Comparison of ENCODE assay signal across 21 cellular contexts in the genomic region with DNA sequence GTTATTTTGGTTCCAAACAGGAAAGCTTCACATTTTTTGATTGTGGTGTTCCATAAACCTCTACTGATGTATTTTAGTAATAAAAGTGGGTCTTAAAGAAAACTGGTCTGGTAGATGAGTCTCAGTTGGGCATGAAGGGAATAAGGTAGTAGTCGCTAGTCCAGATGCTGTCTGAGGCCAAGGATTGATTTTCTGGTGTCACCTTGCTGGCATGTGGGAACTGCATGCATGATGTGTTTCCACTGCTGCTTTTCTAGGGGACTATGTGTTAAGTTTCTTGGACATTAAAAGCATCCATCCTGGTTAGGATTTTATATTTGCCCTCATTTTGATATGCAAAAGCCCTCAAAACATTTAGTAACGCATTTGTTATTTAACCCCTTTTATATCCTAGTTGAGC.
A peak's percentile ranks its signal among the peaks of the same experiment; 100 is the strongest.
DNase-seq lines count a peak whose midpoint lies in the region; ATAC-seq and TF ChIP-seq lines count a peak whose summit lies in the region.
"Had no signal": no experiment of that assay in that cellular context is flagged by ENCODE, and none has a peak within 500 bp of the region (broad histone marks: within the 10 kb centered on the region; RNA-seq: fewer than 3 reads in every experiment).

No MANE protein-coding gene starts in this region.

- CTCF ChIA-PET in CD8-positive, alpha-beta T cell (lab: Charles Lee) = no interaction called here
- CTCF ChIA-PET in SK-N-SH (lab: Yijun Ruan, JAX) = no interaction called here

- H3K9me3 ChIP-seq in CD8-positive, alpha-beta T cell (ENCODE audit: low read length) = no peaks in the 10 kb centered on the region
- no peaks in the 10 kb centered on the region for H3K9me3 ChIP-seq in SK-N-SH
- H3K9me3 ChIP-seq: SJCRH30 had no signal

- H3K9me2 ChIP-seq in SK-N-SH = no peaks in the 10 kb centered on the region

- no peak overlapping the region for H3K9ac ChIP-seq in SK-N-SH

- H3K4me1 Mint-ChIP-seq in CD8-positive, alpha-beta T cell (ENCODE audit: low read depth) = peaks cover 33% of the 10 kb centered on the region
- H3K4me1 Mint-ChIP-seq in progenitor cell of endocrine pancreas (ENCODE audit: low read depth) = peaks cover 17% of the 10 kb centered on the region

- H3K9me3 Mint-ChIP-seq in CD8-positive, alpha-beta T cell = no peaks in the 10 kb centered on the region
- H3K9me3 Mint-ChIP-seq in progenitor cell of endocrine pancreas (ENCODE audit: low read depth) = no peaks in the 10 kb centered on the region

- H3K27ac Mint-ChIP-seq in CD8-positive, alpha-beta T cell = peak overlapping the region; percentile 45
- peak overlapping the region; percentile 51 for H3K27ac Mint-ChIP-seq in progenitor cell of endocrine pancreas

- no peak overlapping the region for H3K27ac ChIP-seq in CD8-positive, alpha-beta T cell (ENCODE audit: low read depth, low read length)
- H3K27ac ChIP-seq in SK-N-SH (ENCODE audit: low read depth in 2 of 2, low read length in 1 of 2) = no peak overlapping the region
- H3K27ac ChIP-seq: SJCRH30 had no signal

- WGBS in SK-N-SH (ENCODE audit: low lambda C conversion rate) = 100% methylated on average over 2 of the region's 2 CpGs

- peaks cover 4% of the 10 kb centered on the region for H3K36me3 ChIP-seq in CD8-positive, alpha-beta T cell (ENCODE audit: insufficient read depth, low read length)
- peaks cover 0 to 12% of the 10 kb centered on the region in 2 experiments for H3K36me3 ChIP-seq in SK-N-SH (replicated peaks in 1 of 2; ENCODE audit: control insufficient read depth in 1 of 2, insufficient read depth in 2 of 2, low read length in 1 of 2)

- H3K4me3 ChIP-seq in CD8-positive, alpha-beta T cell (ENCODE audit: low read depth, low read length) = no peak overlapping the region
- no peak overlapping the region for H3K4me3 ChIP-seq in SK-N-SH (ENCODE audit: low read depth in 2 of 2, low read length in 1 of 2)
- H3K4me3 ChIP-seq: SJCRH30 had no signal

- no peak for TF ChIP-seq EP300 in SK-N-SH (IDR thresholded peaks at IDR 0.05; ENCODE audit: borderline replicate concordance in 1 of 2, low read depth in 1 of 2, low read length in 1 of 2)

- ATAC-seq in CD8-positive, alpha-beta T cell = no peak
- ATAC-seq: HCT116 had no signal

- H3K27me3 ChIP-seq in CD8-positive, alpha-beta T cell (ENCODE audit: insufficient read depth, low read length) = no peaks in the 10 kb centered on the region
- H3K27me3 ChIP-seq in SK-N-SH (ENCODE audit: insufficient read depth) = no peaks in the 10 kb centered on the region
- H3K27me3 ChIP-seq: SJCRH30 had no signal

- H3K36me3 Mint-ChIP-seq in CD8-positive, alpha-beta T cell = peaks cover 28% of the 10 kb centered on the region
- H3K36me3 Mint-ChIP-seq in progenitor cell of endocrine pancreas (ENCODE audit: insufficient read depth) = peaks cover 11% of the 10 kb centered on the region

- POLR2A ChIA-PET in CD8-positive, alpha-beta T cell (lab: Charles Lee) = no interaction called here
- POLR2A ChIA-PET in SK-N-SH (lab: Yijun Ruan, JAX) = no interaction called here

- no peak overlapping the region for H3K4me3 Mint-ChIP-seq in CD8-positive, alpha-beta T cell
- no peak overlapping the region for H3K4me3 Mint-ChIP-seq in progenitor cell of endocrine pancreas (ENCODE audit: low read depth)

- no peak for TF ChIP-seq RAD21 in SK-N-SH (IDR thresholded peaks at IDR 0.05; ENCODE audit: low read length)

- intact Hi-C loops in CD8-positive, alpha-beta T cell (cut with DNase I, micrococcal nuclease) = no loop called here

- no peaks in the 10 kb centered on the region for H3K27me3 Mint-ChIP-seq in CD8-positive, alpha-beta T cell (ENCODE audit: low read depth)
- peaks cover 2% of the 10 kb centered on the region for H3K27me3 Mint-ChIP-seq in progenitor cell of endocrine pancreas

- H3K4me1 ChIP-seq in CD8-positive, alpha-beta T cell (ENCODE audit: insufficient read depth, low read length) = no peaks in the 10 kb centered on the region
- H3K4me1 ChIP-seq in SK-N-SH (ENCODE audit: control insufficient read depth in 1 of 2, insufficient read depth in 2 of 2, low read depth in 1 of 2, low read length in 1 of 2) = no peaks in the 10 kb centered on the region

- no peak overlapping the region for H3K4me2 ChIP-seq in SK-N-SH

- peaks cover 23% of the 10 kb centered on the region; the same call in 1 of the 2 replicates for H3K79me2 ChIP-seq in SK-N-SH (ENCODE audit: insufficient read depth)

- H3F3A ChIP-seq in SK-N-SH (replicated peaks; ENCODE audit: insufficient read depth) = no peaks in the 10 kb centered on the region

- H2AFZ ChIP-seq in SK-N-SH (ENCODE audit: low read depth) = no peak overlapping the region

- TF ChIP-seq CTCF in CD8-positive, alpha-beta T cell (IDR thresholded peaks at IDR 0.05) = no peak
- TF ChIP-seq CTCF in progenitor cell of endocrine pancreas (IDR thresholded peaks at IDR 0.05; ENCODE audit: unreplicated experiment) = no peak
- TF ChIP-seq CTCF in SK-N-SH (IDR thresholded peaks at IDR 0.05) = no peak

- peaks cover 13% of the 10 kb centered on the region; the same call in 1 of the 2 replicates for H4K20me1 ChIP-seq in SK-N-SH (ENCODE audit: insufficient read depth)

- DNase-seq in NCI-H2171 treated with DMSO at 0.1 percent for 48 hours (lab: John Stamatoyannopoulos, UW) = peak; percentile 35
- DNase-seq in NCI-H2171 (lab: John Stamatoyannopoulos, UW) = no peak
- no peak for DNase-seq in CD8-positive, alpha-beta T cell
- DNase-seq in left kidney (ENCODE audit: low read depth, low spot score) = peak; percentile 51
- DNase-seq in progenitor cell of endocrine pancreas (ENCODE audit: low spot score, unreplicated experiment) = no peak
- DNase-seq in SK-N-SH = no peak
- DNase-seq in NCI-H226 = no peak
- DNase-seq in AG08395 (ENCODE audit: low spot score) = no peak
- DNase-seq: 8988T, ACHN, DMS153, DND-41, NCI-H1092, NCI-H1417 treated with DMSO at 0.1 percent for 48 hours, NCI-H1694 treated with DMSO at 0.1 percent for 48 hours, NCI-H2081, NCI-H446, NCI-H524 treated with DMSO at 0.1 percent for 48 hours, NCI-H774, SJCRH30 had no signal

TF ChIP-seq in SK-N-SH, 30 proteins besides CTCF, POLR2A, EP300 and RAD21 (continues in another document):
- TF ChIP-seq NRF1 (IDR thresholded peaks at IDR 0.05; ENCODE audit: low read depth, low read length) (no peak), RFX5 (IDR thresholded peaks at IDR 0.05; ENCODE audit: low read length) (no peak), TCF12 (IDR thresholded peaks at IDR 0.05) (no peak), TAF1 (IDR thresholded peaks at IDR 0.05; ENCODE audit: borderline replicate concordance, low read depth, low read length) (no peak), NFIC (IDR thresholded peaks at IDR 0.05; ENCODE audit: borderline replicate concordance) (no peak), RXRA (IDR thresholded peaks at IDR 0.05; ENCODE audit: borderline replicate concordance, low read depth) (no peak), JUND (IDR thresholded peaks at IDR 0.05) (no peak), FOXJ3 (CRISPR knock-in tag; IDR thresholded peaks at IDR 0.05) (no peak), EZH2phosphoT487 (IDR thresholded peaks at IDR 0.05; ENCODE audit: borderline replicate concordance, low read depth) (no peak)
- TF ChIP-seq, protein P1, sequence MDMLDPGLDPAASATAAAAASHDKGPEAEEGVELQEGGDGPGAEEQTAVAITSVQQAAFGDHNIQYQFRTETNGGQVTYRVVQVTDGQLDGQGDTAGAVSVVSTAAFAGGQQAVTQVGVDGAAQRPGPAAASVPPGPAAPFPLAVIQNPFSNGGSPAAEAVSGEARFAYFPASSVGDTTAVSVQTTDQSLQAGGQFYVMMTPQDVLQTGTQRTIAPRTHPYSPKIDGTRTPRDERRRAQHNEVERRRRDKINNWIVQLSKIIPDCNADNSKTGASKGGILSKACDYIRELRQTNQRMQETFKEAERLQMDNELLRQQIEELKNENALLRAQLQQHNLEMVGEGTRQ (IDR thresholded peaks at IDR 0.05; ENCODE audit: borderline replicate concordance, low read depth, low read length) = no peak
- TF ChIP-seq, protein P2, sequence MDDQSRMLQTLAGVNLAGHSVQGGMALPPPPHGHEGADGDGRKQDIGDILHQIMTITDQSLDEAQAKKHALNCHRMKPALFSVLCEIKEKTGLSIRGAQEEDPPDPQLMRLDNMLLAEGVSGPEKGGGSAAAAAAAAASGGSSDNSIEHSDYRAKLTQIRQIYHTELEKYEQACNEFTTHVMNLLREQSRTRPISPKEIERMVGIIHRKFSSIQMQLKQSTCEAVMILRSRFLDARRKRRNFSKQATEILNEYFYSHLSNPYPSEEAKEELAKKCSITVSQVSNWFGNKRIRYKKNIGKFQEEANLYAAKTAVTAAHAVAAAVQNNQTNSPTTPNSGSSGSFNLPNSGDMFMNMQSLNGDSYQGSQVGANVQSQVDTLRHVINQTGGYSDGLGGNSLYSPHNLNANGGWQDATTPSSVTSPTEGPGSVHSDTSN (IDR thresholded peaks at IDR 0.05) = no peak
- TF ChIP-seq, protein P3, sequence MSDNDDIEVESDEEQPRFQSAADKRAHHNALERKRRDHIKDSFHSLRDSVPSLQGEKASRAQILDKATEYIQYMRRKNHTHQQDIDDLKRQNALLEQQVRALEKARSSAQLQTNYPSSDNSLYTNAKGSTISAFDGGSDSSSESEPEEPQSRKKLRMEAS (IDR thresholded peaks at IDR 0.05; ENCODE audit: low read depth) = no peak
- TF ChIP-seq, protein P4, sequence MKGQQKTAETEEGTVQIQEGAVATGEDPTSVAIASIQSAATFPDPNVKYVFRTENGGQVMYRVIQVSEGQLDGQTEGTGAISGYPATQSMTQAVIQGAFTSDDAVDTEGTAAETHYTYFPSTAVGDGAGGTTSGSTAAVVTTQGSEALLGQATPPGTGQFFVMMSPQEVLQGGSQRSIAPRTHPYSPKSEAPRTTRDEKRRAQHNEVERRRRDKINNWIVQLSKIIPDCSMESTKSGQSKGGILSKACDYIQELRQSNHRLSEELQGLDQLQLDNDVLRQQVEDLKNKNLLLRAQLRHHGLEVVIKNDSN (IDR thresholded peaks at IDR 0.05; ENCODE audit: borderline replicate concordance, low read depth) = no peak
- TF ChIP-seq, protein P5, sequence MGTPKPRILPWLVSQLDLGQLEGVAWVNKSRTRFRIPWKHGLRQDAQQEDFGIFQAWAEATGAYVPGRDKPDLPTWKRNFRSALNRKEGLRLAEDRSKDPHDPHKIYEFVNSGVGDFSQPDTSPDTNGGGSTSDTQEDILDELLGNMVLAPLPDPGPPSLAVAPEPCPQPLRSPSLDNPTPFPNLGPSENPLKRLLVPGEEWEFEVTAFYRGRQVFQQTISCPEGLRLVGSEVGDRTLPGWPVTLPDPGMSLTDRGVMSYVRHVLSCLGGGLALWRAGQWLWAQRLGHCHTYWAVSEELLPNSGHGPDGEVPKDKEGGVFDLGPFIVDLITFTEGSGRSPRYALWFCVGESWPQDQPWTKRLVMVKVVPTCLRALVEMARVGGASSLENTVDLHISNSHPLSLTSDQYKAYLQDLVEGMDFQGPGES (IDR thresholded peaks at IDR 0.05; ENCODE audit: low read depth, low read length) = no peak

Comparison
In these comparisons a context has a peak if more than half of its experiments do, and no peak if none do; other contexts are left out.
1. DNase-seq: peak in NCI-H2171 treated with DMSO at 0.1 percent for 48 hours (single experiment) and left kidney (single experiment); none in NCI-H2171 (single experiment), CD8-positive, alpha-beta T cell (0 of 7), progenitor cell of endocrine pancreas (single experiment), SK-N-SH (single experiment), NCI-H226 (single experiment) and AG08395 (single experiment).